Comparison of ENCODE assay signal across 8 cellular contexts in genomic region chr2:26691881-26692813, GRCh38. TPM values are rescaled to one million over a fixed set of nuclear protein-coding genes. Genes with fewer than 3 reads are reported as not detected.
DNase-seq lines count a peak whose midpoint lies in the region; ATAC-seq and TF ChIP-seq lines count a peak whose summit lies in the region.

KCNK3 (plus strand) TSS chr2:26692722; CDS start chr2:26692876, 154 bp downstream.

- ATAC-seq in HG02870 (IDR thresholded peaks at IDR 0.05; ENCODE audit: unreplicated experiment) = no peak

- POLR2A ChIA-PET in SK-N-SH (lab: Yijun Ruan, JAX) = interaction anchor here (0.6 to 1.1 kb wide), 2 partner anchors 14 to 29 kb away, joined by 3 read pairs; no protein-coding TSS in a partner anchor

- no peaks in the 10 kb centered on the region for H4K20me1 ChIP-seq in SK-N-SH (ENCODE audit: insufficient read depth)

- DNase-seq in 8988T (peak; percentile 34), HK-2 (ENCODE audit: unreplicated experiment) (peak; percentile 78), SK-N-SH (peak; percentile 97), astrocyte of the hippocampus (ENCODE audit: low read depth, low spot score) (peak; percentile 91), medulla oblongata (ENCODE audit: extremely low spot score) (no peak)

- H3K36me3 ChIP-seq in SK-N-SH (replicated peaks in 1 of 2; ENCODE audit: control insufficient read depth in 1 of 2, insufficient read depth in 2 of 2, low read length in 1 of 2) = no peaks in the 10 kb centered on the region
- H3K36me3 ChIP-seq in iPS-15b (ENCODE audit: control insufficient read depth, insufficient read depth, low read length) = no peaks in the 10 kb centered on the region

- H3K4me3 ChIP-seq in SK-N-SH (ENCODE audit: low read depth in 2 of 2, low read length in 1 of 2) (peak within 1 kb of the TSS; percentile 31 to 44; a peak in 3 of 4 replicates), iPS-15b (ENCODE audit: low read depth, low read length) (peak within 1 kb of the TSS; percentile 48), skin epidermis (peak within 1 kb of the TSS in 4 of 7 experiments; percentile 10 to 26 (median 14))

- no peak for TF ChIP-seq CTCF in SK-N-SH (IDR thresholded peaks at IDR 0.05)

- no peak for TF ChIP-seq RAD21 in SK-N-SH (IDR thresholded peaks at IDR 0.05; ENCODE audit: low read length)

- H3K9me2 ChIP-seq in SK-N-SH = no peaks in the 10 kb centered on the region

- H3F3A ChIP-seq in SK-N-SH (replicated peaks; ENCODE audit: insufficient read depth) = peaks cover 3% of the 10 kb centered on the region

- TF ChIP-seq EP300 in SK-N-SH (IDR thresholded peaks at IDR 0.05; ENCODE audit: borderline replicate concordance in 1 of 2, low read depth in 1 of 2, low read length in 1 of 2) = peak in 1 of 2 experiments; percentile 51; a peak in 1 of 4 replicates

- no peak within 1 kb of the TSS for H3K9ac ChIP-seq in SK-N-SH
- H3K9ac ChIP-seq in iPS-15b (ENCODE audit: low read depth, low read length) = peak within 1 kb of the TSS; percentile 37

- H3K4me2 ChIP-seq in SK-N-SH = peak within 1 kb of the TSS; percentile 76

- H3K9me3 ChIP-seq in SK-N-SH = no peaks in the 10 kb centered on the region
- no peaks in the 10 kb centered on the region for H3K9me3 ChIP-seq in iPS-15b (ENCODE audit: control insufficient read depth, insufficient read depth, low read length)

- 6% methylated on average over 49 of the region's 53 CpGs for WGBS in SK-N-SH (ENCODE audit: low lambda C conversion rate)

- CTCF ChIA-PET in SK-N-SH (lab: Yijun Ruan, JAX) = interaction anchor here (1.0 to 5.2 kb wide), 7 partner anchors 10 to 86 kb away, joined by 3 to 35 read pairs (median 6); no protein-coding TSS in a partner anchor

- H3K27ac ChIP-seq in SK-N-SH (ENCODE audit: low read depth in 2 of 2, low read length in 1 of 2) (peak within 1 kb of the TSS in 1 of 2 experiments; percentile 93; a peak in 2 of 4 replicates), skin epidermis (no peak within 1 kb of the TSS)

- H2AFZ ChIP-seq in SK-N-SH (ENCODE audit: low read depth) = no peak within 1 kb of the TSS

- H3K27me3 ChIP-seq in SK-N-SH (ENCODE audit: insufficient read depth) = peaks cover 45% of the 10 kb centered on the region
- H3K27me3 ChIP-seq in iPS-15b (ENCODE audit: control insufficient read depth, insufficient read depth, low read length) = peaks cover 63% of the 10 kb centered on the region

- H3K79me2 ChIP-seq in SK-N-SH (ENCODE audit: insufficient read depth) = no peaks in the 10 kb centered on the region

- H3K4me1 ChIP-seq in SK-N-SH (ENCODE audit: control insufficient read depth in 1 of 2, insufficient read depth in 2 of 2, low read depth in 1 of 2, low read length in 1 of 2) (peaks cover 5 to 31% of the 10 kb centered on the region in 2 experiments; a peak in 1 of 4 replicates), iPS-15b (ENCODE audit: control insufficient read depth, insufficient read depth, low read length) (peaks cover 8% of the 10 kb centered on the region)

TF ChIP-seq in SK-N-SH, 30 proteins besides CTCF, POLR2A, EP300 and RAD21:
- TF ChIP-seq CHD2 (IDR thresholded peaks at IDR 0.05; ENCODE audit: low read length, partially characterized antibody) (peak; percentile 21), IRF3 (IDR thresholded peaks at IDR 0.05; ENCODE audit: low read depth, low read length) (no peak), MEF2A (IDR thresholded peaks at IDR 0.05; ENCODE audit: borderline replicate concordance, low read depth) (no peak), YY1 (IDR thresholded peaks at IDR 0.05; ENCODE audit: low read depth) (no peak), USF2 (IDR thresholded peaks at IDR 0.05; ENCODE audit: borderline replicate concordance, low read depth, low read length) (no peak), TAF1 (IDR thresholded peaks at IDR 0.05; ENCODE audit: borderline replicate concordance, low read depth, low read length) (no peak), JUND (IDR thresholded peaks at IDR 0.05) (no peak), REST (IDR thresholded peaks at IDR 0.05; ENCODE audit: low read depth, low read length) (peak; percentile 88), SIN3A (IDR thresholded peaks at IDR 0.05; ENCODE audit: borderline replicate concordance, low read depth, low read length) (no peak), FOSL2 (IDR thresholded peaks at IDR 0.05; ENCODE audit: borderline replicate concordance, low read depth) (no peak), NRF1 (IDR thresholded peaks at IDR 0.05; ENCODE audit: low read depth, low read length) (peak; percentile 29; the same call in 1 of the 2 replicates), GATA2 (CRISPR knock-in tag; IDR thresholded peaks at IDR 0.05) (peak; percentile 80), RCOR1 (IDR thresholded peaks at IDR 0.05; ENCODE audit: low read length) (no peak; the same call in 1 of the 2 replicates)

RNA-seq across cellular contexts. Expression of gene KCNK3, which starts in this region (rescaled TPM):
- polyA plus RNA-seq in SK-N-SH (2012; rRNA removed) = 0.16 and 0.31 TPM in 2 replicates
- 0.06 and 0.24 TPM in 2 replicates for polyA plus RNA-seq in SK-N-SH (2012; cell fraction: cytosol; rRNA removed)
- polyA plus RNA-seq in SK-N-SH (2012; cell fraction: nucleus; rRNA removed) = 0.04 and 0.27 TPM in 2 replicates

Comparison
In these comparisons a context has a peak if more than half of its experiments do, and no peak if none do; other contexts are left out.
1. Peak in DNase-seq, H3K4me3 ChIP-seq and H3K4me2 ChIP-seq in SK-N-SH; RNA of the gene not detected or under 1 TPM.